Comparison of ENCODE assay signal across 27 cellular contexts in genomic region chr10:19117419-19117818, GRCh38.
"Had no signal": no experiment of that assay in that cellular context is flagged by ENCODE, and none has a peak within 500 bp of the region (broad histone marks: within the 10 kb centered on the region; RNA-seq: fewer than 3 reads in every experiment).

No MANE protein-coding gene starts in this region.

- ATAC-seq: effector memory CD8-positive, alpha-beta T cell; esophagus mucosa; foreskin keratinocyte; gastrocnemius medialis; heart left ventricle; heart right ventricle had no signal

- H3K27ac ChIP-seq: colonic mucosa, coronary artery, dorsolateral prefrontal cortex, epithelial cell of prostate, esophagus muscularis mucosa, esophagus squamous epithelium, foreskin keratinocyte, gastrocnemius medialis, heart left ventricle, heart right ventricle, hepatocyte had no signal

- H3K36me3 ChIP-seq: colonic mucosa, esophagus muscularis mucosa, esophagus squamous epithelium, gastrocnemius medialis, heart left ventricle, heart right ventricle had no signal

- H3K27me3 ChIP-seq: colonic mucosa, esophagus muscularis mucosa, esophagus squamous epithelium, foreskin keratinocyte, gastrocnemius medialis, heart left ventricle, heart right ventricle, hepatocyte had no signal

- H3K4me1 ChIP-seq: colonic mucosa, esophagus squamous epithelium, foreskin keratinocyte, gastrocnemius medialis, heart left ventricle, heart right ventricle had no signal

- H3K9me3 ChIP-seq: colonic mucosa, esophagus muscularis mucosa, esophagus squamous epithelium, gastrocnemius medialis had no signal

- FAIRE-seq: colon, endothelial cell of umbilical vein, frontal cortex had no signal

- H3K4me3 ChIP-seq: colonic mucosa, coronary artery, dorsolateral prefrontal cortex, esophagus muscularis mucosa, esophagus squamous epithelium, gastrocnemius medialis, heart left ventricle, heart right ventricle, hepatocyte had no signal

- H3K79me2 ChIP-seq: hepatocyte had no signal

- H2AFZ ChIP-seq: hepatocyte had no signal

- DNase-seq: colonic mucosa; cortex of kidney; dermis blood vessel endothelial cell; dorsolateral prefrontal cortex; effector CD4-positive, alpha-beta T cell; effector CD8-positive, alpha-beta T cell; effector memory CD4-positive, alpha-beta T cell; effector memory CD8-positive, alpha-beta T cell; endodermal cell; erythroblast; esophagus squamous epithelium; foreskin fibroblast; foreskin keratinocyte; foreskin melanocyte; gastrocnemius medialis; glutamatergic neuron; head of caudate nucleus; heart left ventricle; heart right ventricle had no signal

- H3K4me2 ChIP-seq: hepatocyte had no signal
